In genomic region chr16:8567355-8568230, GRCh38 we compare ENCODE assay signal across 8 cellular contexts. TPM values are rescaled to one million over a fixed set of nuclear protein-coding genes. Genes with fewer than 3 reads are reported as not detected.
A peak's percentile ranks its signal among the peaks of the same experiment; 100 is the strongest.
DNase-seq lines count a peak whose midpoint lies in the region; ATAC-seq, FAIRE-seq and TF ChIP-seq lines count a peak whose summit lies in the region.

No MANE protein-coding gene starts in this region.

- WGBS in hepatocyte (ENCODE audit: low lambda C conversion rate, missing lambda C conversion rate): 21% methylated on average over 23 of the region's 23 CpGs
- 13 to 18% (median 18%) methylated on average over 23 of the region's 23 CpGs for WGBS in small intestine, 3 donors

- H3K4me3 Mint-ChIP-seq in T-helper 17 cell: no peak overlapping the region

- H3K9me3 ChIP-seq in T-helper 17 cell (ENCODE audit: control insufficient read depth, low read length, poor library complexity, severe bottlenecking) (no peaks in the 10 kb centered on the region), hepatocyte (ENCODE audit: low read depth) (no peaks in the 10 kb centered on the region), small intestine (ENCODE audit: control insufficient read depth, low read depth) (no peaks in the 10 kb centered on the region)

- peak; percentile 78 for ATAC-seq in HG02798 (IDR thresholded peaks at IDR 0.05; ENCODE audit: poor library complexity, unreplicated experiment)
- ATAC-seq in T-helper 17 cell: peak; percentile 94

- H4K20me1 ChIP-seq in hepatocyte (ENCODE audit: insufficient read depth, poor library complexity, severe bottlenecking): no peaks in the 10 kb centered on the region

- H3K27me3 ChIP-seq in hepatocyte (no peaks in the 10 kb centered on the region), small intestine (ENCODE audit: control insufficient read depth in 2 of 2, insufficient read depth in 2 of 2, low read length in 2 of 2) (no peaks in the 10 kb centered on the region)

- peak; percentile 99 for TF ChIP-seq CTCF in hepatocyte (IDR thresholded peaks at IDR 0.05; ENCODE audit: poor library complexity)

- H3K4me3 ChIP-seq in hepatocyte: no peak overlapping the region
- no peak overlapping the region for H3K4me3 ChIP-seq in small intestine (ENCODE audit: low read depth in 1 of 2, low read length in 2 of 2)

- H3K9me2 ChIP-seq in hepatocyte (replicated peaks; ENCODE audit: insufficient read depth): no peaks in the 10 kb centered on the region

- H3K36me3 Mint-ChIP-seq in T-helper 17 cell (ENCODE audit: low read depth): no peaks in the 10 kb centered on the region

- peaks cover 34% of the 10 kb centered on the region for H3K27me3 Mint-ChIP-seq in T-helper 17 cell

- no peak overlapping the region for H3K27ac Mint-ChIP-seq in T-helper 17 cell

- FAIRE-seq in small intestine (lab: Jason Lieb, UNC): no peak

- H3K27ac ChIP-seq in hepatocyte (no peak overlapping the region), small intestine (ENCODE audit: low read depth in 1 of 2, low read length in 1 of 2) (no peak overlapping the region)

- H3K4me2 ChIP-seq in hepatocyte: peak overlapping the region; percentile 10

- H3K4me1 ChIP-seq in hepatocyte (ENCODE audit: insufficient read depth) (no peaks in the 10 kb centered on the region), small intestine (ENCODE audit: control insufficient read depth in 2 of 2, insufficient read depth in 1 of 2, low read depth in 1 of 2, low read length in 1 of 2) (no peaks in the 10 kb centered on the region)

- no peaks in the 10 kb centered on the region for H3K79me2 ChIP-seq in hepatocyte

- peak; percentile 91 to 94 for DNase-seq in NCI-H524 (lab: John Stamatoyannopoulos, UW)
- no peak for DNase-seq in NCI-H524 treated with DMSO at 0.1 percent for 48 hours (lab: John Stamatoyannopoulos, UW)
- DNase-seq in NCI-H146 (lab: John Stamatoyannopoulos, UW): peak; percentile 86
- DNase-seq in T-helper 17 cell: peak; percentile 32 to 60 (median 55)
- peak in 57 of 58 donors; percentile 5 to 85 (median 52) for DNase-seq in anterior cingulate cortex (lab: John Stamatoyannopoulos, UW)
- DNase-seq in hepatocyte (ENCODE audit: low spot score): peak; percentile 93
- peak; percentile 83 for DNase-seq in small intestine

- no peaks in the 10 kb centered on the region for H3K4me1 Mint-ChIP-seq in T-helper 17 cell

- no peaks in the 10 kb centered on the region for H3K36me3 ChIP-seq in hepatocyte (replicated peaks; ENCODE audit: insufficient read depth, low read depth)
- no peaks in the 10 kb centered on the region for H3K36me3 ChIP-seq in small intestine (ENCODE audit: control insufficient read depth in 2 of 2, insufficient read depth in 2 of 2, low read length in 2 of 2)

- no peak overlapping the region for H2AFZ ChIP-seq in hepatocyte

RNA-seq across cellular contexts. Expression of gene TMEM114, which starts 22.7 kb away (rescaled TPM):
- total RNA-seq in T-helper 17 cell: not detected
- not detected in 2 replicates for total RNA-seq in hepatocyte
- not detected in 2 replicates for polyA plus RNA-seq in hepatocyte
- polyA plus RNA-seq in small intestine: not detected

RNA-seq across cellular contexts. Expression of gene METTL22, which starts 53.9 kb away (rescaled TPM):
- 10 to 100 TPM; 23.9 to 30.2 TPM for total RNA-seq in T-helper 17 cell
- 16.9 and 17.6 TPM in 2 replicates for total RNA-seq in hepatocyte
- 19.7 and 35.1 TPM in 2 replicates for polyA plus RNA-seq in hepatocyte
- 10 to 100 TPM; 14.1 to 23.3 (median 14.5) TPM for polyA plus RNA-seq in small intestine
